Comparison of ENCODE assay signal across 26 cellular contexts in the genomic region with DNA sequence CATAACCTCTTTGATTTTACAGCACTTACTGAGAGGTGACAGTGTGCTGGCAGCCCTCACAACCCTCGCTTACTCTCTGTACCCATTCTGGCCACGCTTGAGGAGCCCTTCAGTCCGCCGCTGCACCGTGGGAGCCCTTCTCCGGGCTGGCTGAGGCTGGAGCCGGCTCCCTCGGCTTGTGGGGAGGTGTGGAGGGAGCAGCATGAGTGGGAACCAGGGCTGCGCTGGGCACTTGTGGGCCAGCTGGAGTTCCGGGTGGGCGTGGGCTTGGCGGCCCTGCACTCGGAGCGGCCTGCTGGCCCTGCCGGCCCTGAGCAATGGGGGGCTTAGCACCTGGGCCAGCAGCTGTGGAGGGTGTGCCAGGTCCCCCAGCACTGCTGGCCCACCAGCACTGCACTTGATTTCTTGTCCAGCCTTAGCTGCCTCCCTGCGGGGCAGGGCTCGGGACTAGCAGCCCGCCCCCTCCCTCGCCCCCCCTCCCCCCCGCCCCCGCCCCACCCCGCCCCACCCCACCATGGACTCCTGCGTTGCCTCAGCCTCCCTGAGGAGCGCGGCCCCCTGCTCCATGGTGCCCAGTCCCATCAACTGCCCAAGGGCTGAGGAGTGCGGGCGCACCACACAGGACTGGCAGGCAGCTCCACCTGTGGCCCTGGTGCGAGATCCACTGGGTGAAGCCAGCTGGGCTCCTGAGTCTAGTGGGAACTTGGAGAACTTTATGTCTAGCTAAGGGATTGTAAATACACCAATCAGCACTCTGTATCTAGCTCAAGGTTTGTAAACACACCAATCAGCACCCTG. TPM values are rescaled to one million over a fixed set of nuclear protein-coding genes. Genes with fewer than 3 reads are reported as not detected.
"Had no signal": no experiment of that assay in that cellular context is flagged by ENCODE, and none has a peak within 500 bp of the region (broad histone marks: within the 10 kb centered on the region; RNA-seq: fewer than 3 reads in every experiment).

No MANE protein-coding gene starts in this region.

- H3K9me3 ChIP-seq: lower lobe of right lung, neutrophil, right atrium auricular region, right lobe of liver, tibial nerve, uterus had no signal

- H3K36me3 ChIP-seq: lower lobe of right lung, neutrophil, right atrium auricular region, right lobe of liver, tibial nerve, uterus had no signal

- FAIRE-seq: islet of Langerhans had no signal

- H3K27ac ChIP-seq: lower lobe of right lung, neutrophil, parathyroid adenoma, right atrium auricular region, right lobe of liver, tibial nerve, uterus had no signal

- H3K27me3 ChIP-seq: right atrium auricular region, right lobe of liver, tibial nerve, uterus had no signal

- H3K4me3 ChIP-seq: lower lobe of right lung, right atrium auricular region, right lobe of liver, smooth muscle cell, tibial nerve, uterus had no signal

- H3K9ac ChIP-seq: parathyroid adenoma had no signal

- H3K4me1 ChIP-seq: lower lobe of right lung, parathyroid adenoma, right atrium auricular region, right lobe of liver, tibial nerve, uterus had no signal

- DNase-seq: hippocampal formation; immature natural killer cell; left ventricle myocardium superior; lower lobe of right lung; mammary epithelial cell; mesenchymal stem cell; naive thymus-derived CD8-positive, alpha-beta T cell; occipital lobe; stimulated activated CD4-positive, alpha-beta T cell treated with anti-CD3 and anti-CD28 coated beads, Interleukin-1b, Interleukin-23, amount 100 ng/mL, for 48 hours; stimulated activated CD4-positive, alpha-beta T cell treated with anti-CD3 and anti-CD28 coated beads, Interleukin-2, amount 100 ng/mL, for 48 hours; stimulated activated CD4-positive, alpha-beta T cell treated with anti-CD3 and anti-CD28 coated beads, Interleukin-4, amount 100 ng/mL, for 4 hours; stimulated activated CD8-positive, alpha-beta memory T cell treated with anti-CD3 and anti-CD28 coated beads, Interleukin-4, amount 100 ng/mL, for 48 hours; stimulated activated naive CD4-positive, alpha-beta T cell treated with Interleukin-2 at 50 U/mL for 16 hours; stimulated activated naive CD8-positive, alpha-beta T cell treated with anti-CD3 and anti-CD28 coated beads, Interleukin-15, amount 100 ng/mL, for 72 hours; substantia nigra; uterus had no signal

- ATAC-seq: left ventricle myocardium superior; lower lobe of right lung; naive thymus-derived CD8-positive, alpha-beta T cell; right lobe of liver; stimulated activated memory B cell treated with anti-CD40 and anti-IgM and Interleukin-4, amounts not matched to agents 10 μg/mL and 1 μg/mL and 100 μg/mL, for 72 hours; stimulated activated naive CD8-positive, alpha-beta T cell treated with anti-CD3 and anti-CD28 coated beads, Interleukin-15, amount 100 ng/mL, for 72 hours had no signal

RNA-seq across cellular contexts. Expression of gene MDGA2, which starts 9.9 kb away (rescaled TPM):
- total RNA-seq: left ventricle myocardium superior; naive thymus-derived CD8-positive, alpha-beta T cell; pulmonary artery endothelial cell; right atrium auricular region; ureter had no signal
- polyA plus RNA-seq: immature natural killer cell; mammary epithelial cell; naive thymus-derived CD8-positive, alpha-beta T cell had no signal
